Comparison of ENCODE assay signal across 38 cellular contexts in the genomic region with DNA sequence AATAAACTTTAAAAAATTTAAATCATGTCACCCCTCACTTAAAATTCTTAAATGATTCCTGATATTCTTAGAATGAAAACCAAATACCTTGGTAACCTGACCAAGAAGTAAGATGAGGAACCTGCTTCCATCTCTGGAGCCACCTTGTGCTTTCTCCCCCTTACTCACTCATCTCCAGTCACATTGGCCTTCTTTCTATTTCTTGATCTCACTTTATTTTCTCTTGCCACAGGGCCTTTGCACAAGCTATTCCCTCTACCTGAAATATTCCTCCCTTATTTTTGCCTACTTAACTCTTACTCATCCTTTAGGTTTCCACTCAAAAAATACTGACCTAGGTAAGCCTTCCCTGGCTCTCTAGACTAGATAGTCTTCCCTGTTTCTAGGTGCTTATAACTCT.
"Had no signal": no experiment of that assay in that cellular context is flagged by ENCODE, and none has a peak within 500 bp of the region (broad histone marks: within the 10 kb centered on the region; RNA-seq: fewer than 3 reads in every experiment).

No MANE protein-coding gene starts in this region.

- H3K4me1 ChIP-seq: breast epithelium had no signal

- H3K36me3 ChIP-seq: brain microvascular endothelial cell had no signal

- H3K27ac Mint-ChIP-seq: activated naive CD4-positive, alpha-beta T cell treated with anti-CD3 and anti-CD28 coated beads for 36 hours; activated naive CD4-positive, alpha-beta T cell treated with anti-CD3 and anti-CD28 coated beads, Interleukin-2, amount 10 ng/mL, durations not matched to agents 7 days and 5 days; activated naive CD4-positive, alpha-beta T cell treated with anti-CD3 and anti-CD28 coated beads, Interleukin-2, amount 50 U/mL, for 24 hours; activated naive CD4-positive, alpha-beta T cell treated with anti-CD3 and anti-CD28 coated beads, Interleukin-2, amount 50 U/mL, for 72 hours; activated naive CD8-positive, alpha-beta T cell; activated naive CD8-positive, alpha-beta T cell treated with anti-CD3 and anti-CD28 coated beads for 36 hours; activated naive CD8-positive, alpha-beta T cell treated with anti-CD3 and anti-CD28 coated beads, Interleukin-2, amount 10 ng/mL, durations not matched to agents 7 days and 5 days; activated naive CD8-positive, alpha-beta T cell treated with anti-CD3 and anti-CD28 coated beads, Interleukin-2, amount 50 U/mL, for 24 hours; activated T-cell treated with anti-CD3 and anti-CD28 coated beads, Interleukin-2, amount 50 U/mL, for 24 hours; activated T-cell treated with anti-CD3 and anti-CD28 coated beads, Interleukin-2, amount 50 U/mL, for 72 hours; activated T-helper 1 cell treated with anti-CD3 and anti-CD28 coated beads, Interleukin-12 subunit alpha, Interleukin-12 subunit beta, Interleukin-2, Interleukin-4 antibody, amounts not matched to agents 30 ng/mL and 10 ng/mL and 1 ng/mL, durations not matched to agents 14 hours and 24 hours and 36 hours; activated T-helper 17 cell treated with anti-CD3 and anti-CD28 coated beads, Interleukin-2, amount 50 U/mL, for 72 hours; activated T-helper 2 cell treated with anti-CD3 and anti-CD28 coated beads, Interferon-gamma antibody, Interleukin-2, Interleukin-4, amounts not matched to agents 10 μg/mL and 5 μg/mL and 100 μg/mL, durations not matched to agents 14 hours and 24 hours and 36 hours; brain had no signal

- H3K9me3 Mint-ChIP-seq: activated naive CD4-positive, alpha-beta T cell treated with anti-CD3 and anti-CD28 coated beads for 36 hours; activated naive CD4-positive, alpha-beta T cell treated with anti-CD3 and anti-CD28 coated beads, Interleukin-2, amount 10 ng/mL, durations not matched to agents 7 days and 5 days; activated naive CD4-positive, alpha-beta T cell treated with anti-CD3 and anti-CD28 coated beads, Interleukin-2, amount 50 U/mL, for 24 hours; activated naive CD4-positive, alpha-beta T cell treated with anti-CD3 and anti-CD28 coated beads, Interleukin-2, amount 50 U/mL, for 72 hours; activated naive CD8-positive, alpha-beta T cell treated with anti-CD3 and anti-CD28 coated beads for 36 hours; activated naive CD8-positive, alpha-beta T cell treated with anti-CD3 and anti-CD28 coated beads, Interleukin-2, amount 10 ng/mL, durations not matched to agents 7 days and 5 days; activated naive CD8-positive, alpha-beta T cell treated with anti-CD3 and anti-CD28 coated beads, Interleukin-2, amount 50 U/mL, for 24 hours; activated T-cell treated with anti-CD3 and anti-CD28 coated beads, Interleukin-2, amount 50 U/mL, for 24 hours; activated T-cell treated with anti-CD3 and anti-CD28 coated beads, Interleukin-2, amount 50 U/mL, for 4 hours; activated T-cell treated with anti-CD3 and anti-CD28 coated beads, Interleukin-2, amount 50 U/mL, for 72 hours; activated T-helper 1 cell treated with anti-CD3 and anti-CD28 coated beads, Interleukin-12 subunit alpha, Interleukin-12 subunit beta, Interleukin-2, Interleukin-4 antibody, amounts not matched to agents 30 ng/mL and 10 ng/mL and 1 ng/mL, durations not matched to agents 14 hours and 24 hours and 36 hours; activated T-helper 17 cell treated with anti-CD3 and anti-CD28 coated beads, Interleukin-2, amount 50 U/mL, for 72 hours; activated T-helper 2 cell treated with anti-CD3 and anti-CD28 coated beads, Interferon-gamma antibody, Interleukin-2, Interleukin-4, amounts not matched to agents 10 μg/mL and 5 μg/mL and 100 μg/mL, durations not matched to agents 14 hours and 24 hours and 36 hours; brain; central memory CD8-positive, alpha-beta T cell had no signal

- H3K4me1 Mint-ChIP-seq: activated T-helper 17 cell treated with anti-CD3 and anti-CD28 coated beads, Interleukin-2, amount 50 U/mL, for 72 hours had no signal

- H3K4me3 Mint-ChIP-seq: activated naive CD4-positive, alpha-beta T cell treated with anti-CD3 and anti-CD28 coated beads for 36 hours; activated naive CD4-positive, alpha-beta T cell treated with anti-CD3 and anti-CD28 coated beads, Interleukin-2, amount 10 ng/mL, durations not matched to agents 7 days and 5 days; activated naive CD4-positive, alpha-beta T cell treated with anti-CD3 and anti-CD28 coated beads, Interleukin-2, amount 50 U/mL, for 24 hours; activated naive CD8-positive, alpha-beta T cell; activated naive CD8-positive, alpha-beta T cell treated with anti-CD3 and anti-CD28 coated beads for 36 hours; activated naive CD8-positive, alpha-beta T cell treated with anti-CD3 and anti-CD28 coated beads, Interleukin-2, amount 10 ng/mL, durations not matched to agents 7 days and 5 days; activated naive CD8-positive, alpha-beta T cell treated with anti-CD3 and anti-CD28 coated beads, Interleukin-2, amount 50 U/mL, for 24 hours; activated T-cell treated with anti-CD3 and anti-CD28 coated beads, Interleukin-2, amount 50 U/mL, for 24 hours; activated T-cell treated with anti-CD3 and anti-CD28 coated beads, Interleukin-2, amount 50 U/mL, for 4 hours; activated T-cell treated with anti-CD3 and anti-CD28 coated beads, Interleukin-2, amount 50 U/mL, for 72 hours; activated T-helper 1 cell treated with anti-CD3 and anti-CD28 coated beads, Interleukin-12 subunit alpha, Interleukin-12 subunit beta, Interleukin-2, Interleukin-4 antibody, amounts not matched to agents 30 ng/mL and 10 ng/mL and 1 ng/mL, durations not matched to agents 14 hours and 24 hours and 36 hours; activated T-helper 17 cell treated with anti-CD3 and anti-CD28 coated beads, Interleukin-2, amount 50 U/mL, for 72 hours; brain; central memory CD8-positive, alpha-beta T cell had no signal

- H3K9me3 ChIP-seq: adrenal gland, ascending aorta, body of pancreas, breast epithelium had no signal

- ATAC-seq: activated naive CD4-positive, alpha-beta T cell treated with anti-CD3 and anti-CD28 coated beads, Interleukin-2, amount 50 U/mL, for 72 hours; activated naive CD8-positive, alpha-beta T cell treated with anti-CD3 and anti-CD28 coated beads, Interleukin-2, amount 50 U/mL, for 24 hours; activated T-cell treated with anti-CD3 and anti-CD28 coated beads, Interleukin-2, amount 50 U/mL, for 4 hours; activated T-cell treated with anti-CD3 and anti-CD28 coated beads, Interleukin-2, amount 50 U/mL, for 72 hours; activated T-helper 17 cell treated with anti-CD3 and anti-CD28 coated beads, Interleukin-2, amount 50 U/mL, for 72 hours; body of pancreas had no signal

- H3K4me3 ChIP-seq: adrenal gland, ascending aorta, body of pancreas, breast epithelium, cardiac muscle cell had no signal

- FAIRE-seq: bronchial epithelial cell, colon had no signal

- H3K27ac ChIP-seq: adrenal gland, ascending aorta, body of pancreas, brain microvascular endothelial cell, breast epithelium, cardiac muscle cell had no signal

- H3K27me3 ChIP-seq: adrenal gland, ascending aorta, body of pancreas, brain microvascular endothelial cell, breast epithelium, cardiac muscle cell had no signal

- DNase-seq: activated effector memory CD4-positive, alpha-beta T cell treated with anti-CD3 and anti-CD28 coated beads, Interleukin-2, amount 50 U/mL, for 16 hours; activated effector memory CD4-positive, alpha-beta T cell treated with Interleukin-2 at 50 U/mL for 16 hours; activated gamma-delta T cell; activated gamma-delta T cell treated with Interleukin-2 at 50 U/mL for 16 hours; activated naive CD4-positive, alpha-beta T cell; activated naive CD4-positive, alpha-beta T cell treated with anti-CD3 and anti-CD28 coated beads for 36 hours; activated naive CD4-positive, alpha-beta T cell treated with anti-CD3 and anti-CD28 coated beads, Interleukin-2, amount 10 ng/mL, durations not matched to agents 7 days and 5 days; activated naive CD4-positive, alpha-beta T cell treated with anti-CD3 and anti-CD28 coated beads, Interleukin-2, amount 50 U/mL, for 16 hours; activated naive CD4-positive, alpha-beta T cell treated with Interleukin-2 at 50 U/mL for 16 hours; activated naive CD8-positive, alpha-beta T cell treated with anti-CD3 and anti-CD28 coated beads for 36 hours; activated naive CD8-positive, alpha-beta T cell treated with anti-CD3 and anti-CD28 coated beads, Interleukin-2, amount 10 ng/mL, durations not matched to agents 7 days and 5 days; activated naive CD8-positive, alpha-beta T cell treated with anti-CD3 and anti-CD28 coated beads, Interleukin-2, amount 50 U/mL, for 24 hours; activated T-cell treated with anti-CD3 and anti-CD28 coated beads, Interleukin-2, amount 50 U/mL, for 24 hours; activated T-cell treated with anti-CD3 and anti-CD28 coated beads, Interleukin-2, amount 50 U/mL, for 4 hours; activated T-cell treated with anti-CD3 and anti-CD28 coated beads, Interleukin-2, amount 50 U/mL, for 48 hours; activated T-cell treated with anti-CD3 and anti-CD28 coated beads, Interleukin-2, amount 50 U/mL, for 72 hours; adrenal gland; amniotic stem cell; amygdala; anterior cingulate cortex; body of pancreas; brain microvascular endothelial cell; caudate nucleus; central memory CD4-positive, alpha-beta T cell; cerebellar nuclear complex had no signal

- H3K27me3 Mint-ChIP-seq: activated naive CD4-positive, alpha-beta T cell treated with anti-CD3 and anti-CD28 coated beads, Interleukin-2, amount 10 ng/mL, durations not matched to agents 7 days and 5 days; activated naive CD4-positive, alpha-beta T cell treated with anti-CD3 and anti-CD28 coated beads, Interleukin-2, amount 50 U/mL, for 24 hours; activated naive CD8-positive, alpha-beta T cell; activated naive CD8-positive, alpha-beta T cell treated with anti-CD3 and anti-CD28 coated beads for 36 hours; activated naive CD8-positive, alpha-beta T cell treated with anti-CD3 and anti-CD28 coated beads, Interleukin-2, amount 10 ng/mL, durations not matched to agents 7 days and 5 days; activated naive CD8-positive, alpha-beta T cell treated with anti-CD3 and anti-CD28 coated beads, Interleukin-2, amount 50 U/mL, for 24 hours; activated T-cell treated with anti-CD3 and anti-CD28 coated beads, Interleukin-2, amount 50 U/mL, for 24 hours; activated T-helper 17 cell treated with anti-CD3 and anti-CD28 coated beads, Interleukin-2, amount 50 U/mL, for 72 hours; central memory CD8-positive, alpha-beta T cell had no signal
